12 cellular contexts compared by ENCODE assay signal in the genomic region with DNA sequence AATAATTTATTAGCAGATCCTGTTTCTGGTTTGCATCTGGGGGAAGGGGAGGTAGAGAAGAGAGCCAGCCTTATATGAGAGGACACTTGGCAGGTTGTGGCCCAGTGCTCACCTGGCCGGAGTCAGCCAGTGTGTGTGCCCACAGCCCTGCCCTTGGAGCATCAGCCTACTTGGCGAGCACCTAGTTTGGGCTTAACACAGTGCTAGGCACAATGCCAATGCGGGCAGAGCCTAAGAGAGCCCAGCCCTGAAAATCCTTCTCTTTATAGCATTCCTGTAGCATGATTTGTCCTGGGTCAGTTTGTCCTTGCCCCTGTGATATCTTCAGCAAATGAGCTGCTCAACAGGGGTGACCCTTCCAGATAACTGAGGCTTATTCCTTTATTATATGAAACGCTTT.
A peak's percentile ranks its signal among the peaks of the same experiment; 100 is the strongest.
DNase-seq lines count a peak whose midpoint lies in the region; ATAC-seq and TF ChIP-seq lines count a peak whose summit lies in the region.
"Had no signal": no experiment of that assay in that cellular context is flagged by ENCODE, and none has a peak within 500 bp of the region (broad histone marks: within the 10 kb centered on the region; RNA-seq: fewer than 3 reads in every experiment).

No MANE protein-coding gene starts in this region.

- intact Hi-C loops in left colon (cut with DNase I, micrococcal nuclease) (no loop called here), colonic mucosa (cut with DNase I) (no loop called here)

- H3K27me3 ChIP-seq in suprapubic skin (no peaks in the 10 kb centered on the region), colonic mucosa (no peaks in the 10 kb centered on the region)

- peak overlapping the region in 1 of 2 donors; percentile 4 for H3K9ac ChIP-seq in colonic mucosa (ENCODE audit: low read depth in 2 of 2, low read length in 2 of 2)

- peak; percentile 27 for DNase-seq in HCEC 1CT
- DNase-seq in astrocyte of the hippocampus (ENCODE audit: low read depth, low spot score) = peak; percentile 41
- DNase-seq in left colon = no peak
- DNase-seq in suprapubic skin (ENCODE audit: low spot score in 2 of 2) = no peak
- DNase-seq in stimulated activated CD4-positive, alpha-beta T cell treated with anti-CD3 and anti-CD28 coated beads, Interleukin-1b, Interleukin-23, amount 100 ng/mL, for 48 hours = no peak
- DNase-seq in NCI-H2171 treated with DMSO at 0.1 percent for 48 hours (lab: John Stamatoyannopoulos, UW) = no peak
- DNase-seq in NCI-H345 (lab: John Stamatoyannopoulos, UW) = no peak
- no peak for DNase-seq in colonic mucosa
- DNase-seq: activated effector memory CD4-positive, alpha-beta T cell treated with anti-CD3 and anti-CD28 coated beads, Interleukin-2, amount 50 U/mL, for 16 hours; dermis blood vessel endothelial cell; midbrain; NCI-H524 treated with DMSO at 0.1 percent for 48 hours had no signal

- peak overlapping the region; percentile 90 for H3K27ac ChIP-seq in suprapubic skin
- no peak overlapping the region for H3K27ac ChIP-seq in colonic mucosa

- H3K4me3 ChIP-seq in suprapubic skin (no peak overlapping the region), colonic mucosa (no peak overlapping the region)

- TF ChIP-seq CTCF in suprapubic skin (IDR thresholded peaks at IDR 0.05) (no peak), colonic mucosa (IDR thresholded peaks at IDR 0.05) (no peak)

- ATAC-seq in left colon = peak; percentile 40

- no peak for TF ChIP-seq POLR2A in suprapubic skin (IDR thresholded peaks at IDR 0.05)

- TF ChIP-seq EP300 in suprapubic skin (IDR thresholded peaks at IDR 0.05) = no peak

- H3K9me3 ChIP-seq in suprapubic skin (no peaks in the 10 kb centered on the region), colonic mucosa (no peaks in the 10 kb centered on the region)

- H3K4me1 ChIP-seq in suprapubic skin (peaks cover 84% of the 10 kb centered on the region), colonic mucosa (peaks cover 5% of the 10 kb centered on the region)

- WGBS in suprapubic skin = 47% methylated on average over 4 of the region's 4 CpGs

- H3K36me3 ChIP-seq in suprapubic skin = no peaks in the 10 kb centered on the region
- no peaks in the 10 kb centered on the region for H3K36me3 ChIP-seq in colonic mucosa

Comparison
In these comparisons a context has a peak if more than half of its experiments do, and no peak if none do; other contexts are left out.
1. DNase-seq: peak in HCEC 1CT (single experiment) and astrocyte of the hippocampus (single experiment); none in left colon (0 of 2), suprapubic skin (0 of 2), stimulated activated CD4-positive, alpha-beta T cell treated with anti-CD3 and anti-CD28 coated beads, Interleukin-1b, Interleukin-23, amount 100 ng/mL, for 48 hours (single experiment), NCI-H2171 treated with DMSO at 0.1 percent for 48 hours (single experiment), NCI-H345 (single experiment) and colonic mucosa (single experiment).